28 cellular contexts compared by ENCODE assay signal in genomic region chr6:170099387-170099786, GRCh38.
DNase-seq lines count a peak whose midpoint lies in the region; ATAC-seq and TF ChIP-seq lines count a peak whose summit lies in the region.
"Had no signal": no experiment of that assay in that cellular context is flagged by ENCODE, and none has a peak within 500 bp of the region (broad histone marks: within the 10 kb centered on the region; RNA-seq: fewer than 3 reads in every experiment).

No MANE protein-coding gene starts in this region.

- H4K91ac ChIP-seq in H9 (ENCODE audit: insufficient read length, low read depth, low read length), result no peak overlapping the region

- no peak overlapping the region for H3K18ac ChIP-seq in H9 (ENCODE audit: insufficient read length, low read depth, low read length)

- intact Hi-C loops in natural killer cell (cut with micrococcal nuclease) (no loop called here), sigmoid colon (cut with DNase I) (no loop called here)

- no peaks in the 10 kb centered on the region for H3K79me1 ChIP-seq in H9 (ENCODE audit: insufficient read depth, low read depth, low read length, poor library complexity, severe bottlenecking)

- TF ChIP-seq EP300 in sigmoid colon (IDR thresholded peaks at IDR 0.05), result no peak

- no peaks in the 10 kb centered on the region for H3K79me2 ChIP-seq in H9 (ENCODE audit: insufficient read depth, low read length)

- WGBS in sigmoid colon, 2 donors, result 86 to 90% methylated on average over 11 of the region's 11 CpGs
- WGBS in H9 (ENCODE audit: extremely low coverage, insufficient read length, low lambda C conversion rate), result no CpG with 5 or more reads among the region's 11 CpGs

- H4K20me1 ChIP-seq in H9 (ENCODE audit: control insufficient read depth, insufficient read depth, insufficient read length), result no peaks in the 10 kb centered on the region

- H3T11ph ChIP-seq in H9 (ENCODE audit: low read length), result no peak overlapping the region

- H3K56ac ChIP-seq in H9 (ENCODE audit: insufficient read length, low read depth, low read length), result no peak overlapping the region

- H3K27ac ChIP-seq in right atrium auricular region (no peak overlapping the region), sigmoid colon (no peak overlapping the region), H9 (ENCODE audit: insufficient read length, low read depth, low read length) (no peak overlapping the region)
- H3K27ac ChIP-seq: breast epithelium, left lung, PC-9, psoas muscle, thoracic aorta had no signal

- no peak overlapping the region for H3K27ac Mint-ChIP-seq in natural killer cell treated with Interleukin-12 subunit alpha and Interleukin-12 subunit beta and Interleukin-15 and Interleukin-18, amount 100 ng/mL, for 72 hours
- no peak overlapping the region for H3K27ac Mint-ChIP-seq in natural killer cell
- no peak overlapping the region for H3K27ac Mint-ChIP-seq in H9
- H3K27ac Mint-ChIP-seq: activated naive CD8-positive, alpha-beta T cell; activated T-helper 17 cell treated with anti-CD3 and anti-CD28 coated beads, Interleukin-2, amount 50 U/mL, for 72 hours; T-helper 17 cell had no signal

- no peak overlapping the region for H2BK120ac ChIP-seq in H9 (ENCODE audit: low read depth, low read length, poor library complexity, severe bottlenecking)

- no peak overlapping the region for H2BK20ac ChIP-seq in H9 (ENCODE audit: low read depth, low read length, poor library complexity, severe bottlenecking)

- H3K4me1 ChIP-seq in right atrium auricular region, result peaks cover 0 to 12% of the 10 kb centered on the region in 2 donors
- H3K4me1 ChIP-seq in sigmoid colon, result peaks cover 0 to 13% (median 0%) of the 10 kb centered on the region in 4 donors
- H3K4me1 ChIP-seq in H9 (ENCODE audit: insufficient read depth, low read length), result no peaks in the 10 kb centered on the region
- H3K4me1 ChIP-seq: breast epithelium, left lung had no signal

- no peak overlapping the region for H2AK5ac ChIP-seq in H9 (ENCODE audit: insufficient read length, low read length)

- no peak for TF ChIP-seq POLR2A in sigmoid colon (IDR thresholded peaks at IDR 0.05)

- no peak overlapping the region for H3K23ac ChIP-seq in H9 (ENCODE audit: insufficient read length, low read depth, low read length)

- no peak overlapping the region for H2BK15ac ChIP-seq in H9 (ENCODE audit: low read depth, low read length)

- H4K5ac ChIP-seq in H9 (ENCODE audit: insufficient read length, low read depth, low read length), result no peak overlapping the region

- H3K4me1 Mint-ChIP-seq in natural killer cell treated with Interleukin-12 subunit alpha and Interleukin-12 subunit beta and Interleukin-15 and Interleukin-18, amount 100 ng/mL, for 72 hours (ENCODE audit: low read depth in 2 of 2), result peaks cover 0 to 10% of the 10 kb centered on the region in 2 donors
- peaks cover 12 to 14% of the 10 kb centered on the region in 2 donors for H3K4me1 Mint-ChIP-seq in natural killer cell
- H3K4me1 Mint-ChIP-seq in H9, result peaks cover 15 to 16% of the 10 kb centered on the region in 2 experiments
- H3K4me1 Mint-ChIP-seq: activated T-helper 17 cell treated with anti-CD3 and anti-CD28 coated beads, Interleukin-2, amount 50 U/mL, for 72 hours had no signal

- H3K9me3 ChIP-seq in right atrium auricular region (no peaks in the 10 kb centered on the region), sigmoid colon (no peaks in the 10 kb centered on the region), H9 (ENCODE audit: control insufficient read depth, low read depth, low read length) (no peaks in the 10 kb centered on the region)
- H3K9me3 ChIP-seq: breast epithelium, psoas muscle, thoracic aorta had no signal

- H3K14ac ChIP-seq in H9 (ENCODE audit: insufficient read depth, low read length), result no peak overlapping the region

- peaks cover 0 to 11% of the 10 kb centered on the region in 2 donors for H3K27me3 Mint-ChIP-seq in natural killer cell treated with Interleukin-12 subunit alpha and Interleukin-12 subunit beta and Interleukin-15 and Interleukin-18, amount 100 ng/mL, for 72 hours
- H3K27me3 Mint-ChIP-seq in natural killer cell (ENCODE audit: low read depth in 2 of 2) (peaks cover 6 to 9% of the 10 kb centered on the region in 2 donors), H9 (ENCODE audit: low read depth) (peaks cover 3% of the 10 kb centered on the region)

- H2BK5ac ChIP-seq in H9 (ENCODE audit: insufficient read length, low read length), result no peak overlapping the region

- H3K9ac ChIP-seq in H9 (ENCODE audit: extremely low read depth, insufficient read length, low read length), result no peak overlapping the region

- H2AFZ ChIP-seq in H9 (ENCODE audit: low read length), result no peak overlapping the region
- H2AFZ ChIP-seq: PC-9 had no signal

- no peak overlapping the region for H3K4me3 Mint-ChIP-seq in natural killer cell treated with Interleukin-12 subunit alpha and Interleukin-12 subunit beta and Interleukin-15 and Interleukin-18, amount 100 ng/mL, for 72 hours
- H3K4me3 Mint-ChIP-seq in natural killer cell (no peak overlapping the region), H9 (no peak overlapping the region)
- H3K4me3 Mint-ChIP-seq: activated naive CD8-positive, alpha-beta T cell; activated T-helper 17 cell treated with anti-CD3 and anti-CD28 coated beads, Interleukin-2, amount 50 U/mL, for 72 hours; T-helper 17 cell had no signal

- no peaks in the 10 kb centered on the region for H3K23me2 ChIP-seq in H9 (ENCODE audit: insufficient read length, low read depth, low read length, poor library complexity, severe bottlenecking)

- peaks cover 3% of the 10 kb centered on the region for H3K9me3 Mint-ChIP-seq in natural killer cell treated with Interleukin-12 subunit alpha and Interleukin-12 subunit beta and Interleukin-15 and Interleukin-18, amount 100 ng/mL, for 72 hours
- H3K9me3 Mint-ChIP-seq in natural killer cell (no peaks in the 10 kb centered on the region), H9 (peaks cover 6 to 10% of the 10 kb centered on the region in 2 experiments; a peak in 4 of 5 replicates)

- DNase-seq in natural killer cell treated with Interleukin-12 subunit alpha and Interleukin-12 subunit beta and Interleukin-15 and Interleukin-18, amount 100 ng/mL, for 72 hours (ENCODE audit: low spot score), result peak; percentile 42
- DNase-seq in natural killer cell, result no peak
- peak; percentile 32 for DNase-seq in right atrium auricular region (ENCODE audit: low spot score)
- peak; percentile 38 for DNase-seq in sigmoid colon
- no peak for DNase-seq in DMS53 (lab: John Stamatoyannopoulos, UW)
- no peak for DNase-seq in H9
- DNase-seq in activated gamma-delta T cell (lab: John Stamatoyannopoulos, UW), result no peak
- DNase-seq: activated CD4-positive, alpha-beta T cell treated with anti-CD3 and anti-CD28 coated beads, Interleukin-2, amount 50 U/mL, for 1 hour; activated CD4-positive, CD25-positive, alpha-beta regulatory T cell; effector CD8-positive, alpha-beta T cell; erythroblast; hypothalamus; IMR-90; NCI-H1417 treated with DMSO at 0.1 percent for 48 hours; NCI-H2081 treated with DMSO at 0.1 percent for 48 hours; NCI-H226; NCI-H69; PC-9; SHP77; stimulated activated naive CD4-positive, alpha-beta T cell treated with Interleukin-2 at 50 U/mL for 16 hours; T-helper 17 cell had no signal

- no peaks in the 10 kb centered on the region for H3K36me3 Mint-ChIP-seq in natural killer cell treated with Interleukin-12 subunit alpha and Interleukin-12 subunit beta and Interleukin-15 and Interleukin-18, amount 100 ng/mL, for 72 hours
- H3K36me3 Mint-ChIP-seq in natural killer cell (no peaks in the 10 kb centered on the region), H9 (ENCODE audit: insufficient read depth in 1 of 3, low read depth in 3 of 3) (peaks cover 3 to 7% (median 5%) of the 10 kb centered on the region in 3 experiments; a peak in 6 of 7 replicates)
- H3K36me3 Mint-ChIP-seq: activated naive CD8-positive, alpha-beta T cell had no signal

- H3K4me3 ChIP-seq in right atrium auricular region (no peak overlapping the region), sigmoid colon (no peak overlapping the region)
- H3K4me3 ChIP-seq: breast epithelium, left lung, PC-9, psoas muscle, thoracic aorta had no signal

- no peak overlapping the region for H3K4me2 ChIP-seq in H9 (ENCODE audit: insufficient read depth, insufficient read length, low read length)
- H3K4me2 ChIP-seq: PC-9 had no signal

- no peak overlapping the region for H2BK12ac ChIP-seq in H9 (ENCODE audit: insufficient read length, low read depth, low read length)

- no peak for ATAC-seq in natural killer cell treated with Interleukin-12 subunit alpha and Interleukin-12 subunit beta and Interleukin-15 and Interleukin-18, amount 100 ng/mL, for 72 hours
- ATAC-seq in natural killer cell, result no peak
- ATAC-seq: activated T-helper 17 cell treated with anti-CD3 and anti-CD28 coated beads, Interleukin-2, amount 50 U/mL, for 72 hours; HCT116; left lung; psoas muscle; T-helper 17 cell had no signal

- H3K27me3 ChIP-seq in right atrium auricular region (no peaks in the 10 kb centered on the region), sigmoid colon (no peaks in the 10 kb centered on the region), H9 (ENCODE audit: insufficient read depth, low read length) (no peaks in the 10 kb centered on the region)
- H3K27me3 ChIP-seq: breast epithelium had no signal

- TF ChIP-seq CTCF in natural killer cell (IDR thresholded peaks at IDR 0.05) (no peak), right atrium auricular region (IDR thresholded peaks at IDR 0.05) (no peak), sigmoid colon (IDR thresholded peaks at IDR 0.05) (no peak), H9 (conservative IDR thresholded peaks at IDR 0.05) (no peak)

- H3K36me3 ChIP-seq in right atrium auricular region, result no peaks in the 10 kb centered on the region
- no peaks in the 10 kb centered on the region for H3K36me3 ChIP-seq in sigmoid colon
- H3K36me3 ChIP-seq: breast epithelium, left lung, thoracic aorta had no signal

- no peak overlapping the region for H4K8ac ChIP-seq in H9 (replicated peaks; ENCODE audit: insufficient read length, low read depth, low read length)

- no peak overlapping the region for H3K4ac ChIP-seq in H9 (ENCODE audit: low read depth, low read length)

Comparison
In these comparisons a context has a peak if more than half of its experiments do, and no peak if none do; other contexts are left out.
1. DNase-seq: peak in natural killer cell treated with Interleukin-12 subunit alpha and Interleukin-12 subunit beta and Interleukin-15 and Interleukin-18, amount 100 ng/mL, for 72 hours (single experiment), right atrium auricular region (single experiment) and sigmoid colon (single experiment); none in natural killer cell (single experiment), DMS53 (single experiment), H9 (single experiment) and activated gamma-delta T cell (single experiment).